Comparison of ENCODE assay signal across 17 cellular contexts in the genomic region with DNA sequence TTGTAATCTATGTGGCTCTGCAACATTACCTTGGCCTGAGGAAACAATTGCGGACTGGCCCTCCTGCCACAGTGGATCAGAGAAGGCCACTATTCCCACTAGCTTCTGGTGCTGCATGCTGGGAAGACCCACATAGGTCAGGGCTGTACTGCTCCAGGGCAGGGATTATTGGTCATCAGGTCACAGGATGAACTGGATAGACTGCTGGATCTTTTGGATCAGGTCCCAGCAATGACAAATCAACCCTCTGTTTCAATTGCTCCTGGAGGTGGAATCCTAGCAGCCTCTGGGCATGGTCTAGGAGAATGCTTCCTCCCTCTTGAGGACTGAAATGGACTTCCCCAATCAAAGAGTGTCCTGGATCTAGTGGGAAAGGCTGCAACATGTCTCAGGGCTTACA.
DNase-seq lines count a peak whose midpoint lies in the region; ATAC-seq, FAIRE-seq and TF ChIP-seq lines count a peak whose summit lies in the region.
"Had no signal": no experiment of that assay in that cellular context is flagged by ENCODE, and none has a peak within 500 bp of the region (broad histone marks: within the 10 kb centered on the region; RNA-seq: fewer than 3 reads in every experiment).

No MANE protein-coding gene starts in this region.

- H3K27me3 ChIP-seq in bronchial epithelial cell (ENCODE audit: control insufficient read depth, insufficient read depth, low read length), result peaks cover 2% of the 10 kb centered on the region
- no peaks in the 10 kb centered on the region for H3K27me3 ChIP-seq in CD8-positive, alpha-beta memory T cell (ENCODE audit: insufficient read depth, low read length, poor library complexity, severe bottlenecking)
- H3K27me3 ChIP-seq: SJCRH30 had no signal

- H3K27ac Mint-ChIP-seq in CD8-positive, alpha-beta memory T cell, result no peak overlapping the region

- no peaks in the 10 kb centered on the region for H3K9me3 ChIP-seq in CD8-positive, alpha-beta memory T cell (ENCODE audit: low read length)
- H3K9me3 ChIP-seq: SJCRH30 had no signal

- no peaks in the 10 kb centered on the region for H3K4me1 Mint-ChIP-seq in CD8-positive, alpha-beta memory T cell

- ATAC-seq in left lobe of liver, result peak; percentile 21
- no peak for ATAC-seq in GM21515 (IDR thresholded peaks at IDR 0.05; ENCODE audit: unreplicated experiment)
- ATAC-seq: GM12878 had no signal

- peaks cover 12 to 28% of the 10 kb centered on the region in 2 donors for H3K27me3 Mint-ChIP-seq in CD8-positive, alpha-beta memory T cell

- POLR2A ChIA-PET in CD8-positive, alpha-beta memory T cell (lab: Charles Lee), result no interaction called here

- no peaks in the 10 kb centered on the region for H3K9me3 Mint-ChIP-seq in CD8-positive, alpha-beta memory T cell

- H3K36me3 ChIP-seq in bronchial epithelial cell (ENCODE audit: control insufficient read depth, insufficient read depth, low read length), result no peaks in the 10 kb centered on the region
- no peaks in the 10 kb centered on the region for H3K36me3 ChIP-seq in CD8-positive, alpha-beta memory T cell (ENCODE audit: insufficient read depth, low read length)
- H3K36me3 ChIP-seq: SJCRH30 had no signal

- DNase-seq in EH (ENCODE audit: low read depth) (peak; percentile 11), LNCaP clone FGC (ENCODE audit: low read depth) (peak; percentile 30), bronchial epithelial cell (ENCODE audit: low read depth) (peak; percentile 27), left lobe of liver (ENCODE audit: low spot score) (no peak), 8988T (no peak)
- no peak for DNase-seq in CD8-positive, alpha-beta memory T cell
- DNase-seq: AML-193, GOT3, NCI-H1436, NCI-H2029, NCI-H345, NCI-H524 treated with DMSO at 0.1 percent for 48 hours, PC-9, SJCRH30 had no signal

- peak; percentile 72 for FAIRE-seq in bronchial epithelial cell (lab: Jason Lieb, UNC)
- FAIRE-seq: GM12878 had no signal

- no peak overlapping the region for H3K4me3 Mint-ChIP-seq in CD8-positive, alpha-beta memory T cell

- CTCF ChIA-PET in CD8-positive, alpha-beta memory T cell (lab: Charles Lee), result interaction anchor here (2.6 kb wide), 1 partner anchor 8 kb away, joined by 10 read pairs; no protein-coding TSS in a partner anchor

- H3K27ac ChIP-seq in CD8-positive, alpha-beta memory T cell (ENCODE audit: low read depth, low read length), result no peak overlapping the region
- H3K27ac ChIP-seq: C4-2B, PC-9, SJCRH30 had no signal

- H3K36me3 Mint-ChIP-seq in CD8-positive, alpha-beta memory T cell, result no peaks in the 10 kb centered on the region

- no peaks in the 10 kb centered on the region for H3K4me1 ChIP-seq in CD8-positive, alpha-beta memory T cell (ENCODE audit: insufficient read depth, low read length)
- H3K4me1 ChIP-seq: SJCRH30 had no signal

- TF ChIP-seq CTCF in LNCaP clone FGC (IDR thresholded peaks at IDR 0.05; ENCODE audit: control insufficient read depth, extremely low read depth, insufficient read depth) (no peak), bronchial epithelial cell (IDR thresholded peaks at IDR 0.05; ENCODE audit: insufficient read depth, low read length, severe bottlenecking) (no peak)

- H3K4me3 ChIP-seq in LNCaP clone FGC (ENCODE audit: low read depth, low read length) (no peak overlapping the region), bronchial epithelial cell (ENCODE audit: low read depth, low read length) (no peak overlapping the region)
- H3K4me3 ChIP-seq in CD8-positive, alpha-beta memory T cell (ENCODE audit: low read length), result no peak overlapping the region
- H3K4me3 ChIP-seq: GM12878, PC-9, SJCRH30 had no signal

Comparison
In these comparisons a context has a peak if more than half of its experiments do, and no peak if none do; other contexts are left out.
1. DNase-seq: peak in EH (single experiment), LNCaP clone FGC (single experiment) and bronchial epithelial cell (single experiment); none in left lobe of liver (single experiment), CD8-positive, alpha-beta memory T cell (0 of 5) and 8988T (single experiment).